In the genomic region with DNA sequence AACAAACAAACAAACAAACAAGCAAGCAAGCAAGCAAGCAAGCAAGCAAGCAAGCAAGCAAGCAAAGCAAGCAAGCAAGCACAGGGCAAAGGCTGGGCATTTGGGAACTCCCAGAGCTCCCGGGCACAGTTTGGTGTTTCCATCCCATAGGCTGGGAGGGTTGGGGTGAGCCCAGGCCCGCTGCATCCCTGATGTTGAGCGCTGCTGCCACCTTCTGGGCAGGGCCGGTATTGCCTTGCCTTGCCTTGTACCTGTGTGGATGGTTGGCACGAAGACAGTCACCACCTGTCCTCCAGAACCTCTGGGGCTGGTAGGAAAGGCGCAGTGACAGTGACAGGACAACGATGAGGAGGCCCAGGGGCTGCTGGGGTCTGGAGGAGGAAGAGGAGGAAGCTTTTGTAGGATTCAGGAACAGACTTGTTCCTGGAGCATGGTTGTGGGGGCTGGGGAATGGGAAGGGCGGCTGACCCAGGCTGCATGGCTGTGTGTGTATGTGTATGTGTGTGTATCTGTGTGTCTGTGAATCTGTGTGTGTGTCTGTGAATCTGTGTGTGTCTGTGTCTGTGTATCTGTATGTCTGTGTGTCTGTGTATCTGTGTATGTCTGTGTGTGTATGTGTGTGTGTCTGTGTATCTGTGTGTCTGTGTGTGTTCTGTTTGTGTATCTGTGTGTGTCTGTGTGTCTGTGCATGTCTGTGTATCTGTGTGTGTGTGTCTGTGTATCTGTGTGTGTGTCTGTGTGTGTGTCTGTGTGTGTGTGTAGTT, we compare ENCODE assay signal across 8 cellular contexts. TPM values are rescaled to one million over a fixed set of nuclear protein-coding genes. Genes with fewer than 3 reads are reported as not detected.
DNase-seq lines count a peak whose midpoint lies in the region; ATAC-seq and TF ChIP-seq lines count a peak whose summit lies in the region.

No MANE protein-coding gene starts in this region.

- no peak overlapping the region for H3K27ac ChIP-seq in CD4-positive, alpha-beta memory T cell (ENCODE audit: low read depth, low read length)

- H3K9me3 Mint-ChIP-seq in CD4-positive, alpha-beta memory T cell, result no peaks in the 10 kb centered on the region
- no peaks in the 10 kb centered on the region for H3K9me3 Mint-ChIP-seq in naive B cell
- no peaks in the 10 kb centered on the region for H3K9me3 Mint-ChIP-seq in stimulated activated effector memory CD8-positive, alpha-beta T cell treated with anti-CD3 and anti-CD28 coated beads, Interleukin-12 subunit alpha, Interleukin-12 subunit beta, amount 100 ng/mL, for 72 hours

- POLR2A ChIA-PET in CD4-positive, alpha-beta memory T cell (lab: Charles Lee; ENCODE audit: partially characterized antibody), result interaction anchor here (1.8 kb wide), 1 partner anchor 118 kb away, joined by 9 read pairs; no protein-coding TSS in a partner anchor

- H3K36me3 ChIP-seq in CD4-positive, alpha-beta memory T cell (ENCODE audit: insufficient read depth, low read length), result no peaks in the 10 kb centered on the region

- peak; percentile 98 to 99 for ATAC-seq in naive B cell (ENCODE audit: low read depth in 2 of 2)
- peak; percentile 97 for ATAC-seq in stimulated activated effector memory CD8-positive, alpha-beta T cell treated with anti-CD3 and anti-CD28 coated beads, Interleukin-12 subunit alpha, Interleukin-12 subunit beta, amount 100 ng/mL, for 72 hours

- peaks cover 8 to 10% of the 10 kb centered on the region in 2 donors for H3K27me3 Mint-ChIP-seq in CD4-positive, alpha-beta memory T cell
- H3K27me3 Mint-ChIP-seq in naive B cell, result peaks cover 17 to 24% (median 19%) of the 10 kb centered on the region in 3 donors

- DNase-seq in CD4-positive, alpha-beta memory T cell, result peak; percentile 80 to 88 (median 84)
- DNase-seq in GM20000 (ENCODE audit: low spot score), result peak; percentile 76
- peak; percentile 86 for DNase-seq in HuH-7 (ENCODE audit: low spot score)
- peak; percentile 95 for DNase-seq in OCI-M1 (lab: John Stamatoyannopoulos, UW)
- DNase-seq in activated T-cell treated with anti-CD3 and anti-CD28 coated beads for 1 hour (ENCODE audit: low read depth), result peak; percentile 95
- no peak for DNase-seq in epithelial cell of proximal tubule (ENCODE audit: low read depth)
- DNase-seq in naive B cell, result peak; percentile 84
- DNase-seq in stimulated activated effector memory CD8-positive, alpha-beta T cell treated with anti-CD3 and anti-CD28 coated beads, Interleukin-12 subunit alpha, Interleukin-12 subunit beta, amount 100 ng/mL, for 72 hours (ENCODE audit: low spot score in 2 of 2), result peak; percentile 95 to 98

- no peaks in the 10 kb centered on the region for H3K9me3 ChIP-seq in CD4-positive, alpha-beta memory T cell (ENCODE audit: control insufficient read depth in 1 of 2, low read length in 2 of 2)

- intact Hi-C loops in CD4-positive, alpha-beta memory T cell (cut with micrococcal nuclease), result loop anchor here (1.0 kb wide), 4 partner anchors 8 to 129 kb away; no protein-coding TSS in a partner anchor

- peaks cover 0 to 2% (median 0%) of the 10 kb centered on the region in 4 donors for H3K4me1 Mint-ChIP-seq in CD4-positive, alpha-beta memory T cell
- H3K4me1 Mint-ChIP-seq in naive B cell, result peaks cover 0 to 5% (median 0%) of the 10 kb centered on the region in 3 donors
- no peaks in the 10 kb centered on the region for H3K4me1 Mint-ChIP-seq in stimulated activated effector memory CD8-positive, alpha-beta T cell treated with anti-CD3 and anti-CD28 coated beads, Interleukin-12 subunit alpha, Interleukin-12 subunit beta, amount 100 ng/mL, for 72 hours

- H3K27me3 ChIP-seq in CD4-positive, alpha-beta memory T cell (ENCODE audit: insufficient read depth, low read length), result no peaks in the 10 kb centered on the region

- CTCF ChIA-PET in CD4-positive, alpha-beta memory T cell (lab: Charles Lee; ENCODE audit: partially characterized antibody), result interaction anchor here (0.7 to 5.9 kb wide), 18 partner anchors 9 to 206 kb away, joined by 3 to 111 read pairs (median 4); partner anchors contain the start of genes ABHD11 and METTL27

- peak; percentile 95 for TF ChIP-seq CTCF in GM20000 (IDR thresholded peaks at IDR 0.05; ENCODE audit: extremely low read depth, missing control alignments)
- TF ChIP-seq CTCF in epithelial cell of proximal tubule (conservative IDR thresholded peaks at IDR 0.05; ENCODE audit: low read depth, low read length), result peak; percentile 93

- H3K36me3 Mint-ChIP-seq in CD4-positive, alpha-beta memory T cell, result no peaks in the 10 kb centered on the region
- no peaks in the 10 kb centered on the region for H3K36me3 Mint-ChIP-seq in naive B cell
- no peaks in the 10 kb centered on the region for H3K36me3 Mint-ChIP-seq in stimulated activated effector memory CD8-positive, alpha-beta T cell treated with anti-CD3 and anti-CD28 coated beads, Interleukin-12 subunit alpha, Interleukin-12 subunit beta, amount 100 ng/mL, for 72 hours

- no peak overlapping the region for H3K27ac Mint-ChIP-seq in CD4-positive, alpha-beta memory T cell
- no peak overlapping the region for H3K27ac Mint-ChIP-seq in naive B cell
- no peak overlapping the region for H3K27ac Mint-ChIP-seq in stimulated activated effector memory CD8-positive, alpha-beta T cell treated with anti-CD3 and anti-CD28 coated beads, Interleukin-12 subunit alpha, Interleukin-12 subunit beta, amount 100 ng/mL, for 72 hours

- H3K4me1 ChIP-seq in CD4-positive, alpha-beta memory T cell (ENCODE audit: insufficient read depth, low read length), result no peaks in the 10 kb centered on the region

- H3K4me3 ChIP-seq in CD4-positive, alpha-beta memory T cell (ENCODE audit: low read length in 2 of 2), result no peak overlapping the region
- no peak overlapping the region for H3K4me3 ChIP-seq in epithelial cell of proximal tubule (ENCODE audit: low read depth, low read length)

- no peak overlapping the region for H3K4me3 Mint-ChIP-seq in CD4-positive, alpha-beta memory T cell
- no peak overlapping the region for H3K4me3 Mint-ChIP-seq in naive B cell
- no peak overlapping the region for H3K4me3 Mint-ChIP-seq in stimulated activated effector memory CD8-positive, alpha-beta T cell treated with anti-CD3 and anti-CD28 coated beads, Interleukin-12 subunit alpha, Interleukin-12 subunit beta, amount 100 ng/mL, for 72 hours

RNA-seq across cellular contexts. Expression of gene STX1A, which starts 6.4 kb away (rescaled TPM):
- total RNA-seq in CD4-positive, alpha-beta memory T cell, result 1 to 10 TPM; 7.5 to 8.3 TPM
- 1 to 10 TPM; 1.2 to 3.3 TPM for polyA plus RNA-seq in CD4-positive, alpha-beta memory T cell
- total RNA-seq in epithelial cell of proximal tubule, result 18.0 and 22.4 TPM in 2 replicates
- 1 to 10 TPM in 2 of 6 donors, under 1 TPM in 4; 0.35 to 2.3 (median 0.84) TPM for polyA plus RNA-seq in naive B cell (ENCODE audit: low read depth in 6 of 6)

RNA-seq across cellular contexts. Expression of gene ABHD11, which starts 12.7 kb away (rescaled TPM):
- total RNA-seq in CD4-positive, alpha-beta memory T cell, result 10 to 100 TPM; 22.3 to 23.9 TPM
- polyA plus RNA-seq in CD4-positive, alpha-beta memory T cell, result 10 to 100 TPM in 1 of 2 donors, 1 to 10 TPM in 1; 7.4 to 13.1 TPM
- 52.1 and 53.6 TPM in 2 replicates for total RNA-seq in epithelial cell of proximal tubule
- polyA plus RNA-seq in naive B cell (ENCODE audit: low read depth in 6 of 6), result 10 to 100 TPM in 5 of 6 donors, not detected in 1; 10.8 to 18.9 (median 14.0) TPM

RNA-seq across cellular contexts. Expression of gene BUD23, which starts 42.5 kb away (rescaled TPM):
- total RNA-seq in CD4-positive, alpha-beta memory T cell, result 10 to 100 TPM; 54.3 to 60.6 TPM
- polyA plus RNA-seq in CD4-positive, alpha-beta memory T cell, result 100 to 1,000 TPM; 114 to 187 TPM
- 65.2 and 87.1 TPM in 2 replicates for total RNA-seq in epithelial cell of proximal tubule
- polyA plus RNA-seq in naive B cell (ENCODE audit: low read depth in 6 of 6), result 100 to 1,000 TPM; 129 to 249 (median 148) TPM

RNA-seq across cellular contexts. Expression of gene DNAJC30, which starts 42.6 kb away (rescaled TPM):
- 10 to 100 TPM; 16.3 to 16.5 TPM for total RNA-seq in CD4-positive, alpha-beta memory T cell
- polyA plus RNA-seq in CD4-positive, alpha-beta memory T cell, result 1 to 10 TPM; 8.3 to 9.4 TPM
- 2.7 and 6.1 TPM in 2 replicates for total RNA-seq in epithelial cell of proximal tubule
- polyA plus RNA-seq in naive B cell (ENCODE audit: low read depth in 6 of 6), result 10 to 100 TPM in 5 of 6 donors, 1 to 10 TPM in 1; 9.9 to 15.4 (median 12.2) TPM

RNA-seq across cellular contexts. Expression of gene CLDN3, which starts 44.2 kb away (rescaled TPM):
- not detected for total RNA-seq in CD4-positive, alpha-beta memory T cell
- not detected for polyA plus RNA-seq in CD4-positive, alpha-beta memory T cell
- total RNA-seq in epithelial cell of proximal tubule, result 29.7 and 85.9 TPM in 2 replicates
- polyA plus RNA-seq in naive B cell (ENCODE audit: low read depth in 6 of 6), result not detected
